8 cellular contexts compared by ENCODE assay signal in the genomic region with DNA sequence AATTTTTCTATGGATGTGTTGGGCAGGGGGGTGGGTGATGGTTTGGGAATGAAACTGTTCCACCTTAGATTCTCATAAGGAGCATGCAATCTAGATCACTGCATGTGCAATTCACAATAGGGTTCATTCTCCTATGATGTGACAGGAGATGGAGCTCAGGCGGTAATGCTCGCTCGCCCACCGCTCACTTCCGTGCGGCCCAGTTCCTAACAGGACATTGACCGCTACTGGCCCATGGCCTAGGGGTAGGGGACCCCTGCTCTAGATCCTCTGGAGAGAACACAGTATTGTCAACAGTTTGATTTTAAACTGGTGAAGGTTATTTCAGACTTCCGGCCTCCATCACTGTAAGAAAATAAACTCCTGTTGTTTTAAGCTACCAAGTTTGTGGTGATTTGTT.
"Had no signal": no experiment of that assay in that cellular context is flagged by ENCODE, and none has a peak within 500 bp of the region (broad histone marks: within the 10 kb centered on the region; RNA-seq: fewer than 3 reads in every experiment).

No MANE protein-coding gene starts in this region.

- H3K27ac ChIP-seq: GM23248 had no signal

- H3K4me3 ChIP-seq: GM23248, HAP-1 had no signal

- H3K4me1 ChIP-seq: HAP-1 had no signal

- H3K9me3 ChIP-seq: HAP-1 had no signal

- ATAC-seq: HCT116 had no signal

- H3K36me3 ChIP-seq: HAP-1 had no signal

- H3K27ac Mint-ChIP-seq: H9, HFFc6 had no signal

- H3K4me3 Mint-ChIP-seq: H9, HFFc6 had no signal

- DNase-seq: GM23248, GOT3, H7, H9, HCEC 1CT, HFFc6 had no signal

- H3K9me3 Mint-ChIP-seq: H9, HFFc6 had no signal

- H2AFZ ChIP-seq: GM23248 had no signal
